16 cellular contexts compared by ENCODE assay signal in genomic region chr7:50333266-50333665, GRCh38. TPM values are rescaled to one million over a fixed set of nuclear protein-coding genes. Genes with fewer than 3 reads are reported as not detected.
A peak's percentile ranks its signal among the peaks of the same experiment; 100 is the strongest.
DNase-seq lines count a peak whose midpoint lies in the region; ATAC-seq and TF ChIP-seq lines count a peak whose summit lies in the region.
"Had no signal": no experiment of that assay in that cellular context is flagged by ENCODE, and none has a peak within 500 bp of the region (broad histone marks: within the 10 kb centered on the region; RNA-seq: fewer than 3 reads in every experiment).

No MANE protein-coding gene starts in this region.

- peak overlapping the region; percentile 1 for H3K4me2 ChIP-seq in neural progenitor cell

- H3K27me3 ChIP-seq in neural progenitor cell, result no peaks in the 10 kb centered on the region

- H3K9me3 ChIP-seq in neural progenitor cell (ENCODE audit: low read depth), result no peaks in the 10 kb centered on the region
- H3K9me3 ChIP-seq: stomach had no signal

- peaks cover 18% of the 10 kb centered on the region for H3K4me1 ChIP-seq in neural progenitor cell

- no peaks in the 10 kb centered on the region for H3K27me3 Mint-ChIP-seq in activated CD4-positive, alpha-beta T cell treated with anti-CD3 and anti-CD28 coated beads, Interleukin-2, amount 10 ng/mL, durations not matched to agents 24 days and 14 days
- no peaks in the 10 kb centered on the region for H3K27me3 Mint-ChIP-seq in neural progenitor cell (ENCODE audit: insufficient read depth, low read depth)

- TF ChIP-seq CTCF in neural progenitor cell (IDR thresholded peaks at IDR 0.05), result no peak

- ATAC-seq in HG03280 (IDR thresholded peaks at IDR 0.05; ENCODE audit: unreplicated experiment) (no peak), GM21825 (IDR thresholded peaks at IDR 0.05; ENCODE audit: unreplicated experiment) (no peak)
- ATAC-seq: left ventricle myocardium superior had no signal

- peak; percentile 87 for DNase-seq in activated CD4-positive, alpha-beta T cell treated with anti-CD3 and anti-CD28 coated beads, Interleukin-2, amount 10 ng/mL, durations not matched to agents 24 days and 14 days
- DNase-seq in activated CD4-positive, alpha-beta T cell treated with anti-CD3 and anti-CD28 coated beads for 1 hour, result no peak
- DNase-seq in NAMALWA (ENCODE audit: low spot score) (peak; percentile 79), neural progenitor cell (ENCODE audit: low spot score) (peak; percentile 35), NCI-H128 (lab: John Stamatoyannopoulos, UW; ENCODE audit: unreplicated experiment) (no peak)
- peak; percentile 49 for DNase-seq in activated effector memory CD4-positive, alpha-beta T cell treated with Interleukin-2 at 50 U/mL for 16 hours
- DNase-seq: foreskin melanocyte; left ventricle myocardium superior; NCI-H1694 treated with DMSO at 0.1 percent for 48 hours; stimulated activated CD4-positive, alpha-beta T cell treated with anti-CD3 and anti-CD28 coated beads, Interleukin-2, amount 100 ng/mL, for 48 hours; stomach; T-helper 9 cell had no signal

- peaks cover 53% of the 10 kb centered on the region for H3K36me3 Mint-ChIP-seq in activated CD4-positive, alpha-beta T cell treated with anti-CD3 and anti-CD28 coated beads, Interleukin-2, amount 10 ng/mL, durations not matched to agents 24 days and 14 days (ENCODE audit: low read depth)
- H3K36me3 Mint-ChIP-seq in neural progenitor cell, result no peaks in the 10 kb centered on the region

- intact Hi-C loops in activated CD4-positive, alpha-beta T cell treated with anti-CD3 and anti-CD28 coated beads, Interleukin-2, amount 10 ng/mL, durations not matched to agents 24 days and 14 days (cut with micrococcal nuclease), result loop anchor here (1.0 to 5.0 kb wide), 4 partner anchors 24 to 114 kb away; no protein-coding TSS in a partner anchor

- H3K4me1 Mint-ChIP-seq in activated CD4-positive, alpha-beta T cell treated with anti-CD3 and anti-CD28 coated beads, Interleukin-2, amount 10 ng/mL, durations not matched to agents 24 days and 14 days, result peaks cover 61% of the 10 kb centered on the region
- peaks cover 30% of the 10 kb centered on the region for H3K4me1 Mint-ChIP-seq in neural progenitor cell

- H2AFZ ChIP-seq in neural progenitor cell (replicated peaks), result peak overlapping the region; percentile 59

- H4K20me1 ChIP-seq in neural progenitor cell (ENCODE audit: low read depth), result no peaks in the 10 kb centered on the region

- H3F3A ChIP-seq in neural progenitor cell (ENCODE audit: low read depth), result no peaks in the 10 kb centered on the region

- no peak overlapping the region for H3K27ac Mint-ChIP-seq in activated CD4-positive, alpha-beta T cell treated with anti-CD3 and anti-CD28 coated beads, Interleukin-2, amount 10 ng/mL, durations not matched to agents 24 days and 14 days
- H3K27ac Mint-ChIP-seq in neural progenitor cell, result no peak overlapping the region

- H3K9me3 Mint-ChIP-seq in activated CD4-positive, alpha-beta T cell treated with anti-CD3 and anti-CD28 coated beads, Interleukin-2, amount 10 ng/mL, durations not matched to agents 24 days and 14 days, result no peaks in the 10 kb centered on the region
- no peaks in the 10 kb centered on the region for H3K9me3 Mint-ChIP-seq in neural progenitor cell

- H3K79me2 ChIP-seq in neural progenitor cell (ENCODE audit: low read depth), result no peaks in the 10 kb centered on the region

- no peak overlapping the region for H3K4me3 Mint-ChIP-seq in activated CD4-positive, alpha-beta T cell treated with anti-CD3 and anti-CD28 coated beads, Interleukin-2, amount 10 ng/mL, durations not matched to agents 24 days and 14 days
- no peak overlapping the region for H3K4me3 Mint-ChIP-seq in neural progenitor cell

- H3K9ac ChIP-seq in neural progenitor cell, result no peak overlapping the region

- no peak overlapping the region for H3K27ac ChIP-seq in neural progenitor cell

- no peak overlapping the region for H3K4me3 ChIP-seq in neural progenitor cell
- H3K4me3 ChIP-seq: stomach had no signal

- H3K36me3 ChIP-seq in neural progenitor cell, result no peaks in the 10 kb centered on the region
- H3K36me3 ChIP-seq: stomach had no signal

RNA-seq across cellular contexts. Expression of gene IKZF1, which starts 28.8 kb away (rescaled TPM):
- 282 and 292 TPM in 2 replicates for total RNA-seq in activated CD4-positive, alpha-beta T cell treated with anti-CD3 and anti-CD28 coated beads, Interleukin-2, amount 10 ng/mL, durations not matched to agents 24 days and 14 days
- total RNA-seq in neural progenitor cell (ENCODE audit: low replicate concordance), result 0.11 and 0.19 TPM in 2 replicates
- total RNA-seq: A172, HT1080 had no signal

Comparison
In these comparisons a context has a peak if more than half of its experiments do, and no peak if none do; other contexts are left out.
1. DNase-seq: peak in activated CD4-positive, alpha-beta T cell treated with anti-CD3 and anti-CD28 coated beads, Interleukin-2, amount 10 ng/mL, durations not matched to agents 24 days and 14 days (single experiment), NAMALWA (single experiment), activated effector memory CD4-positive, alpha-beta T cell treated with Interleukin-2 at 50 U/mL for 16 hours (single experiment) and neural progenitor cell (single experiment); none in activated CD4-positive, alpha-beta T cell treated with anti-CD3 and anti-CD28 coated beads for 1 hour (single experiment) and NCI-H128 (single experiment).
2. RNA of gene IKZF1, which starts 28.8 kb away (total RNA-seq): 282 to 292 TPM in activated CD4-positive, alpha-beta T cell treated with anti-CD3 and anti-CD28 coated beads, Interleukin-2, amount 10 ng/mL, durations not matched to agents 24 days and 14 days; 0.11 to 0.19 TPM in neural progenitor cell; every median in the first group is over 100 times any median in the second.